Comparison of ENCODE assay signal across 8 cellular contexts in genomic region chrX:107775734-107776511, GRCh38. TPM values are rescaled to one million over a fixed set of nuclear protein-coding genes. Genes with fewer than 3 reads are reported as not detected.
DNase-seq lines count a peak whose midpoint lies in the region; ATAC-seq and TF ChIP-seq lines count a peak whose summit lies in the region.

Gene TSC22D3 (minus strand): TSS chrX:107775787. CDS start chrX:107775419, 368 bp downstream.

- no peaks in the 10 kb centered on the region for H3K36me3 ChIP-seq in left lung

- peaks cover under 1 to 22% of the 10 kb centered on the region in 2 donors for H3K27me3 ChIP-seq in left lung

- H3K4me3 ChIP-seq in left lung = peak within 1 kb of the TSS; percentile 28 to 48

- peaks cover 0 to 6% of the 10 kb centered on the region in 2 donors for H3K4me1 ChIP-seq in left lung

- DNase-seq in AG20443 (ENCODE audit: low spot score) = peak; percentile 74
- DNase-seq in NCI-H524 (lab: John Stamatoyannopoulos, UW) = peak; percentile 79 to 80
- peak; percentile 12 to 36 for DNase-seq in activated CD4-positive, alpha-beta T cell treated with anti-CD3 and anti-CD28 coated beads, Interleukin-2, amount 50 U/mL, for 24 hours (ENCODE audit: low read depth in 1 of 2, low spot score in 1 of 2)
- peak; percentile 68 for DNase-seq in dermis blood vessel endothelial cell
- DNase-seq in left lung = peak; percentile 83 to 89
- peak; percentile 22 for DNase-seq in stimulated activated CD4-positive, alpha-beta T cell treated with anti-CD3 and anti-CD28 coated beads, Interleukin-2, amount 100 ng/mL, for 4 hours (ENCODE audit: low read depth)

- no peaks in the 10 kb centered on the region for H3K9me3 ChIP-seq in left lung

- TF ChIP-seq CTCF in left lung (IDR thresholded peaks at IDR 0.05) = peak in 1 of 2 donors; percentile 8

- peak within 1 kb of the TSS in 1 of 2 donors; percentile 61 for H3K27ac ChIP-seq in left lung

- intact Hi-C loops in left lung (cut with DNase I) = loop anchor here in 1 of 2 donors (5.0 to 10.0 kb wide), 2 partner anchors 51 to 119 kb away; no protein-coding TSS in a partner anchor

- peak; percentile 75 for ATAC-seq in GM19035 (IDR thresholded peaks at IDR 0.05; ENCODE audit: unreplicated experiment)
- peak; percentile 81 for ATAC-seq in HG03342 (IDR thresholded peaks at IDR 0.05; ENCODE audit: unreplicated experiment)
- peak; percentile 88 for ATAC-seq in left lung

RNA-seq across cellular contexts. Expression of gene TSC22D3, which starts in this region (rescaled TPM):
- total RNA-seq in dermis blood vessel endothelial cell (51.6 and 56.3 TPM in 2 replicates), left lung (100 to 1,000 TPM; 137 to 156 TPM)

Comparison
In these comparisons a context has a peak if more than half of its experiments do, and no peak if none do; other contexts are left out.
1. DNase-seq: peak in every context shown above with its lines; median percentile 86 in left lung; 80 in NCI-H524; 74 in AG20443; 68 in dermis blood vessel endothelial cell; 24 in activated CD4-positive, alpha-beta T cell treated with anti-CD3 and anti-CD28 coated beads, Interleukin-2, amount 50 U/mL, for 24 hours; 22 in stimulated activated CD4-positive, alpha-beta T cell treated with anti-CD3 and anti-CD28 coated beads, Interleukin-2, amount 100 ng/mL, for 4 hours.